In the genomic region with DNA sequence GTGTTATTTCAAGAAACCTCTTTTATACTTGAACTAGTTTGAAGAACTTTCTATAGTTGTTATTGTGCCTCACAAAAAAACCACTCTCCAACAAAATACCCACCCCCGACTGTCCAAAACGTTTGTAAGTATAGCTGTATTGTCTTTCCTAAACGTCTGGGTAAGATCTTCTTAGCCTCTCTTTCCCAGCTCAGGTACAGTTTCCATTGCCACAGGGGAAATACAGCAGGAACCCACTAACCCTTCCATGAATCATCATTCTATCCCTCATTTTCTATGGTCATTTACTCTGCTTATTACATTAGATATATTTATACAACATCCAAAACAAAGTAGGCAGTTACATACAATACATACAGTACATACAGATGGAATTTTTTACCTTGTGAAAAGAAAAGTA, we compare ENCODE assay signal across 15 cellular contexts.
DNase-seq lines count a peak whose midpoint lies in the region; ATAC-seq and TF ChIP-seq lines count a peak whose summit lies in the region.
"Had no signal": no experiment of that assay in that cellular context is flagged by ENCODE, and none has a peak within 500 bp of the region (broad histone marks: within the 10 kb centered on the region; RNA-seq: fewer than 3 reads in every experiment).

No MANE protein-coding gene starts in this region.

- no peaks in the 10 kb centered on the region for H3K9me3 Mint-ChIP-seq in chondrocyte (ENCODE audit: low read depth)
- H3K9me3 Mint-ChIP-seq: CD4-positive, alpha-beta T cell had no signal

- H3K9me3 ChIP-seq in HEK293 (ENCODE audit: control insufficient read depth, insufficient read depth, low read depth, low read length) (no peaks in the 10 kb centered on the region; the same call in 1 of the 2 replicates), neuronal stem cell (replicated peaks in 1 of 2; ENCODE audit: control insufficient read depth in 2 of 2, insufficient read depth in 1 of 2, low read depth in 1 of 2, low read length in 2 of 2) (no peaks in the 10 kb centered on the region)
- H3K9me3 ChIP-seq: Caco-2 had no signal

- H3K4me3 Mint-ChIP-seq in chondrocyte (ENCODE audit: unreplicated experiment) = no peak overlapping the region
- H3K4me3 Mint-ChIP-seq: CD4-positive, alpha-beta T cell had no signal

- H4K8ac ChIP-seq in neuronal stem cell (ENCODE audit: low read depth, low read length) = no peak overlapping the region

- H2BK5ac ChIP-seq in neuronal stem cell (ENCODE audit: low read length) = no peak overlapping the region

- CTCF ChIA-PET in HEK293 (lab: Yijun Ruan, JAX) = interaction anchor here (0.7 kb wide), 1 partner anchor 158 kb away, joined by 3 read pairs; no protein-coding TSS in a partner anchor

- H2AFZ ChIP-seq in neuronal stem cell (ENCODE audit: low read length) = peak overlapping the region; percentile 56

- POLR2A ChIA-PET in HEK293 (lab: Yijun Ruan, JAX) = no interaction called here

- no peak overlapping the region for H3K18ac ChIP-seq in neuronal stem cell (ENCODE audit: low read length)

- no peak for TF ChIP-seq CTCF in HEK293 (tag by site-specific recombination; IDR thresholded peaks at IDR 0.05)
- TF ChIP-seq CTCF in chondrocyte (IDR thresholded peaks at IDR 0.05) = no peak

- H4K91ac ChIP-seq in neuronal stem cell (ENCODE audit: low read depth, low read length, poor library complexity) = no peak overlapping the region

- no peak overlapping the region for H2AK5ac ChIP-seq in neuronal stem cell (ENCODE audit: low read depth, low read length)

- DNase-seq in OCI-M1 (lab: John Stamatoyannopoulos, UW) (peak; percentile 14), chondrocyte (ENCODE audit: low spot score) (no peak), neuronal stem cell (ENCODE audit: low spot score) (no peak), kidney tubule cell (ENCODE audit: low spot score) (no peak)
- no peak for DNase-seq in stimulated activated CD4-positive, alpha-beta T cell treated with anti-CD3 and anti-CD28 coated beads, Interleukin-4, amount 100 ng/mL, for 24 hours
- DNase-seq: ACHN; Caco-2; CD4-positive, alpha-beta T cell; GOT3; H7; IMR-90; KBM-7 had no signal

- H3K14ac ChIP-seq in neuronal stem cell (ENCODE audit: low read length) = no peak overlapping the region

- H3K36me3 Mint-ChIP-seq in chondrocyte (ENCODE audit: low read depth) = no peaks in the 10 kb centered on the region

- H3K9ac ChIP-seq in neuronal stem cell (ENCODE audit: low read depth, low read length, poor library complexity) = no peak overlapping the region

- no CpG with 5 or more reads among the region's 3 CpGs for WGBS in neuronal stem cell (ENCODE audit: extremely low coverage in 2 of 2, insufficient read length in 2 of 2, insufficient replicate concordance in 1 of 2), 2 donors

- no peak overlapping the region for H3K23ac ChIP-seq in neuronal stem cell (ENCODE audit: low read depth, low read length, poor library complexity)

- H3K4me2 ChIP-seq in neuronal stem cell (ENCODE audit: insufficient read depth, low read length, poor library complexity, severe bottlenecking) = no peak overlapping the region

- H3K4me1 Mint-ChIP-seq in chondrocyte (ENCODE audit: low read depth) = peaks cover 26% of the 10 kb centered on the region

- no peak overlapping the region for H3K27ac ChIP-seq in HEK293 (ENCODE audit: extremely low read depth, low read depth, low read length)
- H3K27ac ChIP-seq in neuronal stem cell (replicated peaks; ENCODE audit: low read length) = no peak overlapping the region
- H3K27ac ChIP-seq: C4-2B had no signal

- H3K4me1 ChIP-seq in HEK293 (ENCODE audit: control insufficient read depth, insufficient read depth, low read length) (peaks cover 7% of the 10 kb centered on the region; the same call in 1 of the 2 replicates), neuronal stem cell (ENCODE audit: control insufficient read depth in 2 of 2, insufficient read depth in 1 of 2, low read depth in 1 of 2, low read length in 2 of 2) (peaks cover 0 to 3% of the 10 kb centered on the region in 2 donors)
- H3K4me1 ChIP-seq: Caco-2 had no signal

- no peak for ATAC-seq in GM21526 (IDR thresholded peaks at IDR 0.05; ENCODE audit: low FRiP score, unreplicated experiment)

- H3K27ac Mint-ChIP-seq in chondrocyte (ENCODE audit: unreplicated experiment) = peak overlapping the region; percentile 24
- H3K27ac Mint-ChIP-seq: CD4-positive, alpha-beta T cell had no signal

- H3K27me3 Mint-ChIP-seq in chondrocyte (ENCODE audit: low read depth) = no peaks in the 10 kb centered on the region

- H3K4ac ChIP-seq in neuronal stem cell (ENCODE audit: low read length) = no peak overlapping the region

- H3K79me1 ChIP-seq in neuronal stem cell (ENCODE audit: low read depth, low read length) = no peaks in the 10 kb centered on the region

- H3K27me3 ChIP-seq in neuronal stem cell (ENCODE audit: control insufficient read depth in 3 of 3, insufficient read depth in 3 of 3, low read depth in 1 of 3, low read length in 3 of 3) = no peaks in the 10 kb centered on the region

- H3K4me3 ChIP-seq in HEK293 (ENCODE audit: low read depth, low read length) (no peak overlapping the region), neuronal stem cell (ENCODE audit: low read length in 2 of 2) (no peak overlapping the region)

- H3K36me3 ChIP-seq in HEK293 (ENCODE audit: control insufficient read depth in 2 of 2, insufficient read depth in 1 of 2, low read length in 2 of 2) (no peaks in the 10 kb centered on the region), neuronal stem cell (replicated peaks in 1 of 2; ENCODE audit: control insufficient read depth in 2 of 2, insufficient read depth in 2 of 2, low read length in 2 of 2) (no peaks in the 10 kb centered on the region)

- H2BK15ac ChIP-seq in neuronal stem cell (ENCODE audit: low read length) = no peak overlapping the region

- no peak overlapping the region for H2BK12ac ChIP-seq in neuronal stem cell (ENCODE audit: low read length)

- H2BK120ac ChIP-seq in neuronal stem cell (ENCODE audit: low read depth, low read length) = no peak overlapping the region

TF ChIP-seq in HEK293, 187 proteins besides CTCF, POLR2A, EP300 and RAD21:
- TF ChIP-seq, protein P1, sequence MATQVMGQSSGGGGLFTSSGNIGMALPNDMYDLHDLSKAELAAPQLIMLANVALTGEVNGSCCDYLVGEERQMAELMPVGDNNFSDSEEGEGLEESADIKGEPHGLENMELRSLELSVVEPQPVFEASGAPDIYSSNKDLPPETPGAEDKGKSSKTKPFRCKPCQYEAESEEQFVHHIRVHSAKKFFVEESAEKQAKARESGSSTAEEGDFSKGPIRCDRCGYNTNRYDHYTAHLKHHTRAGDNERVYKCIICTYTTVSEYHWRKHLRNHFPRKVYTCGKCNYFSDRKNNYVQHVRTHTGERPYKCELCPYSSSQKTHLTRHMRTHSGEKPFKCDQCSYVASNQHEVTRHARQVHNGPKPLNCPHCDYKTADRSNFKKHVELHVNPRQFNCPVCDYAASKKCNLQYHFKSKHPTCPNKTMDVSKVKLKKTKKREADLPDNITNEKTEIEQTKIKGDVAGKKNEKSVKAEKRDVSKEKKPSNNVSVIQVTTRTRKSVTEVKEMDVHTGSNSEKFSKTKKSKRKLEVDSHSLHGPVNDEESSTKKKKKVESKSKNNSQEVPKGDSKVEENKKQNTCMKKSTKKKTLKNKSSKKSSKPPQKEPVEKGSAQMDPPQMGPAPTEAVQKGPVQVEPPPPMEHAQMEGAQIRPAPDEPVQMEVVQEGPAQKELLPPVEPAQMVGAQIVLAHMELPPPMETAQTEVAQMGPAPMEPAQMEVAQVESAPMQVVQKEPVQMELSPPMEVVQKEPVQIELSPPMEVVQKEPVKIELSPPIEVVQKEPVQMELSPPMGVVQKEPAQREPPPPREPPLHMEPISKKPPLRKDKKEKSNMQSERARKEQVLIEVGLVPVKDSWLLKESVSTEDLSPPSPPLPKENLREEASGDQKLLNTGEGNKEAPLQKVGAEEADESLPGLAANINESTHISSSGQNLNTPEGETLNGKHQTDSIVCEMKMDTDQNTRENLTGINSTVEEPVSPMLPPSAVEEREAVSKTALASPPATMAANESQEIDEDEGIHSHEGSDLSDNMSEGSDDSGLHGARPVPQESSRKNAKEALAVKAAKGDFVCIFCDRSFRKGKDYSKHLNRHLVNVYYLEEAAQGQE (tag by site-specific recombination; IDR thresholded peaks at IDR 0.05) = no peak
- TF ChIP-seq ZNF335 (tag by site-specific recombination; conservative IDR thresholded peaks at IDR 0.05) = peak; percentile 33; the same call in 1 of the 2 replicates
